17 cellular contexts compared by ENCODE assay signal in genomic region chr7:121020243-121020642, GRCh38. TPM values are rescaled to one million over a fixed set of nuclear protein-coding genes. Genes with fewer than 3 reads are reported as not detected.
DNase-seq lines count a peak whose midpoint lies in the region; ATAC-seq, FAIRE-seq and TF ChIP-seq lines count a peak whose summit lies in the region.
"Had no signal": no experiment of that assay in that cellular context is flagged by ENCODE, and none has a peak within 500 bp of the region (broad histone marks: within the 10 kb centered on the region; RNA-seq: fewer than 3 reads in every experiment).

No MANE protein-coding gene starts in this region.

- POLR2A ChIA-PET in K562 (lab: Yijun Ruan, JAX): no interaction called here

- TF ChIP-seq RAD21 in K562 (CRISPR knock-in tag; conservative IDR thresholded peaks at IDR 0.05 in 1 of 2, IDR thresholded peaks at IDR 0.05 in 1 of 2): no peak

- H3K9me1 ChIP-seq in K562 (ENCODE audit: control insufficient read depth, insufficient read depth, low read length): no peaks in the 10 kb centered on the region

- H3K4me1 ChIP-seq in heart left ventricle (peaks cover 3 to 90% (median 67%) of the 10 kb centered on the region in 12 donors), K562 (replicated peaks in 1 of 2; ENCODE audit: control insufficient read depth in 2 of 2, insufficient read depth in 2 of 2, low read length in 2 of 2) (peaks cover 0 to 59% of the 10 kb centered on the region in 2 experiments; a peak in 3 of 5 replicates), left lung (peaks cover 0 to 52% of the 10 kb centered on the region in 2 donors), upper lobe of right lung (peaks cover 23% of the 10 kb centered on the region)

- no peak for TF ChIP-seq POLR2A in heart left ventricle (IDR thresholded peaks at IDR 0.05)
- TF ChIP-seq POLR2A in K562 (conservative IDR thresholded peaks at IDR 0.05): no peak

- peak overlapping the region in 11 of 12 donors; percentile 32 to 81 (median 66) for H3K27ac ChIP-seq in heart left ventricle
- peak overlapping the region; percentile 12; the same call in 1 of the 3 replicates for H3K27ac ChIP-seq in K562 (ENCODE audit: extremely low read depth, low read depth, low read length)
- H3K27ac ChIP-seq in left lung: peak overlapping the region; percentile 51 to 68
- H3K27ac ChIP-seq in upper lobe of right lung: peak overlapping the region; percentile 33
- H3K27ac ChIP-seq: 22Rv1, prostate gland had no signal

- TF ChIP-seq EP300 in K562 (IDR thresholded peaks at IDR 0.05; ENCODE audit: low read length): no peak

- peaks cover 0 to 14% (median 0%) of the 10 kb centered on the region in 9 donors for H3K36me3 ChIP-seq in heart left ventricle
- peaks cover 97% of the 10 kb centered on the region for H3K36me3 ChIP-seq in K562 (ENCODE audit: control insufficient read depth, insufficient read depth, low read length)
- no peaks in the 10 kb centered on the region for H3K36me3 ChIP-seq in left lung
- no peaks in the 10 kb centered on the region for H3K36me3 ChIP-seq in upper lobe of right lung
- H3K36me3 ChIP-seq: prostate gland had no signal

- H3K27me3 ChIP-seq in heart left ventricle (no peaks in the 10 kb centered on the region), K562 (ENCODE audit: control insufficient read depth in 2 of 2, insufficient read depth in 2 of 2, low read length in 2 of 2) (no peaks in the 10 kb centered on the region), left lung (no peaks in the 10 kb centered on the region), upper lobe of right lung (no peaks in the 10 kb centered on the region)

- H3K9ac ChIP-seq in K562 (ENCODE audit: insufficient read depth in 1 of 2, low read depth in 2 of 2, low read length in 2 of 2): no peak overlapping the region

- WGBS in heart left ventricle, 4 donors: 97 to 98% (median 97%) methylated on average over 1 of the region's 1 CpG
- 83% methylated on average over 1 of the region's 1 CpG for WGBS in K562 (ENCODE audit: insufficient coverage, low coverage, missing lambda C conversion rate)

- CTCF ChIA-PET in K562 (lab: Yijun Ruan, JAX; ENCODE audit: low intra/inter-chr PET ratio): no interaction called here

- no peak for TF ChIP-seq CTCF in heart left ventricle (IDR thresholded peaks at IDR 0.05)
- no peak for TF ChIP-seq CTCF in K562 (IDR thresholded peaks at IDR 0.05 in 2 of 3, conservative IDR thresholded peaks at IDR 0.05 in 1 of 3; ENCODE audit: insufficient read depth in 2 of 3, low read depth in 1 of 3, low read length in 3 of 3)
- TF ChIP-seq CTCF in left lung (IDR thresholded peaks at IDR 0.05): no peak
- no peak for TF ChIP-seq CTCF in upper lobe of right lung (IDR thresholded peaks at IDR 0.05)
- TF ChIP-seq CTCF in GM13976 (IDR thresholded peaks at IDR 0.05; ENCODE audit: borderline replicate concordance, control extremely low read depth, extremely low read depth, insufficient read depth, missing control alignments): no peak

- H2AFZ ChIP-seq in K562 (ENCODE audit: low read depth, low read length): no peak overlapping the region

- H3K79me2 ChIP-seq in K562 (ENCODE audit: control insufficient read depth, insufficient read depth, low read length): peaks cover 99% of the 10 kb centered on the region

- H3K4me3 ChIP-seq in heart left ventricle (no peak overlapping the region), K562 (no peak overlapping the region), left lung (no peak overlapping the region), upper lobe of right lung (no peak overlapping the region)
- H3K4me3 ChIP-seq: prostate gland had no signal

- BruUV-seq in K562 (replicated peaks; lab: Mats Ljungman, UMichigan): no TSS peak

- no peak overlapping the region for H3K4me2 ChIP-seq in K562 (ENCODE audit: insufficient read depth, low read length)

- intact Hi-C loops in heart left ventricle (cut with DNase I) (loop anchor here in 1 of 10 donors (5.0 kb wide), 1 partner anchor 57 kb away; no protein-coding TSS in a partner anchor), cardiac septum (cut with DNase I) (no loop called here), K562 (cut with micrococcal nuclease) (no loop called here), left lung (cut with DNase I) (no loop called here), upper lobe of right lung (cut with DNase I) (no loop called here)

- no peak for ATAC-seq in heart left ventricle
- ATAC-seq in K562: no peak
- ATAC-seq in left lung: no peak
- no peak for ATAC-seq in upper lobe of right lung
- ATAC-seq in HG03280 (IDR thresholded peaks at IDR 0.05; ENCODE audit: unreplicated experiment): no peak
- ATAC-seq: WTC11 had no signal

- no peak for FAIRE-seq in K562 (lab: Jason Lieb, UNC)
- FAIRE-seq: H1 had no signal

- no peaks in the 10 kb centered on the region for H4K20me1 ChIP-seq in K562 (replicated peaks; ENCODE audit: control insufficient read depth, insufficient read depth, low read length)

- H3K9me3 ChIP-seq in heart left ventricle (no peaks in the 10 kb centered on the region), K562 (replicated peaks; ENCODE audit: control insufficient read depth, insufficient read depth, low read depth, low read length) (no peaks in the 10 kb centered on the region), left lung (no peaks in the 10 kb centered on the region), upper lobe of right lung (no peaks in the 10 kb centered on the region)
- H3K9me3 ChIP-seq: prostate gland had no signal

- in situ Hi-C loops in K562 (cut with MboI) (no loop called here), GM13976 (cut with MboI; ENCODE audit: low sequenced_read_pairs, unreplicated experiment) (no loop called here)

- DNase-seq in heart left ventricle (no peak), cardiac septum (ENCODE audit: low spot score) (no peak), K562 (ENCODE audit: extremely low read depth in 1 of 4, low spot score in 3 of 4) (no peak), left lung (no peak), upper lobe of right lung (no peak), GM13976 (ENCODE audit: low spot score) (no peak)
- no peak for DNase-seq in activated CD4-positive, CD25-positive, alpha-beta regulatory T cell (lab: John Stamatoyannopoulos, UW)
- DNase-seq: activated CD8-positive, alpha-beta memory T cell treated with anti-CD3 and anti-CD28 coated beads, Interleukin-2, amount 50 U/mL, for 48 hours; cortex of kidney; GDM1; immature natural killer cell; NCI-H2171 had no signal

TF ChIP-seq in K562, 482 proteins besides CTCF, POLR2A, EP300 and RAD21 (continues in another document):
- TF ChIP-seq NFIC (IDR thresholded peaks at IDR 0.05): peak; percentile 63
- no peak for TF ChIP-seq COPS2 (conservative IDR thresholded peaks at IDR 0.05)

RNA-seq across cellular contexts. Expression of gene CPED1, which starts 31.7 kb away (rescaled TPM):
- total RNA-seq in heart left ventricle: 10 to 100 TPM; 19.6 to 51.2 (median 27.5) TPM
- polyA plus RNA-seq in heart left ventricle: 1 to 10 TPM; 3.6 to 9.7 TPM
- 48.7 TPM for total RNA-seq in cardiac septum
- total RNA-seq in K562 (2011; cell fraction: chromatin; rRNA removed; ENCODE audit: low replicate concordance): 894 and 1,629 TPM in 2 replicates
- 336 and 368 TPM in 2 replicates for total RNA-seq in K562 (2011; cell fraction: nucleolus; rRNA removed)
- total RNA-seq in K562 (2011; cell fraction: nucleoplasm; rRNA removed): 603 and 625 TPM in 2 replicates
- total RNA-seq in K562 (2014; rRNA removed): 228 and 247 TPM in 2 replicates
- 393 and 413 TPM in 2 replicates for total RNA-seq in K562 (2014; rRNA removed; fragmentation: Illumina TruSeq; extraction: Trizol)
- 254 and 267 TPM in 2 replicates for total RNA-seq in K562 (2015; rRNA removed; fragmentation: Illumina TruSeq; extraction: Trizol)
- 290 and 301 TPM in 2 replicates for total RNA-seq in K562 (2021)
- 205 and 316 TPM in 2 replicates for polyA plus RNA-seq in K562 (2011; rRNA removed)
- 91.5 and 147 TPM in 2 replicates for polyA plus RNA-seq in K562 (2011; cell fraction: cytosol; rRNA removed)
- 211 and 239 TPM in 2 replicates for polyA plus RNA-seq in K562 (2011; cell fraction: nucleus; rRNA removed)
- polyA plus RNA-seq in K562 (2012): 152 and 202 TPM in 2 replicates
- polyA plus RNA-seq in K562 (2014; fragmentation: Illumina TruSeq; extraction: Trizol): 288 and 329 TPM in 2 replicates
- polyA plus RNA-seq in K562 (2014; fragmentation: Nextera tagmentation; extraction: Ambion mirVana): 100 to 1,000 TPM; 221 to 292 TPM
- 195 and 210 TPM in 2 replicates for polyA plus RNA-seq in K562 (2014; rRNA removed)
- polyA minus RNA-seq in K562 (2011; rRNA and poly(A)+ RNA removed): 717 and 810 TPM in 2 replicates
- 96.8 and 138 TPM in 2 replicates for polyA minus RNA-seq in K562 (2011; cell fraction: cytosol; rRNA and poly(A)+ RNA removed)
- polyA minus RNA-seq in K562 (2011; cell fraction: nucleus; rRNA and poly(A)+ RNA removed): 704 and 866 TPM in 2 replicates
- 10 to 100 TPM in 1 of 2 donors, 1 to 10 TPM in 1; 8.8 to 14.1 TPM for total RNA-seq in left lung
- 39.2 TPM for total RNA-seq in upper lobe of right lung

Comparison
In these comparisons a context has a peak if more than half of its experiments do, and no peak if none do; other contexts are left out.
1. H3K27ac ChIP-seq: peak in every context shown above with its lines; median percentile 66 in heart left ventricle; 60 in left lung; 33 in upper lobe of right lung; 12 in K562.